24 cellular contexts compared by ENCODE assay signal in genomic region chr3:43169987-43170386, GRCh38.
"Had no signal": no experiment of that assay in that cellular context is flagged by ENCODE, and none has a peak within 500 bp of the region (broad histone marks: within the 10 kb centered on the region; RNA-seq: fewer than 3 reads in every experiment).

No MANE protein-coding gene starts in this region.

- H3K36me3 ChIP-seq: brain microvascular endothelial cell had no signal

- DNase-seq: activated CD4-positive, alpha-beta memory T cell treated with anti-CD3 and anti-CD28 coated beads for 36 hours; activated CD4-positive, alpha-beta T cell treated with anti-CD3 and anti-CD28 coated beads for 36 hours; activated CD4-positive, alpha-beta T cell treated with anti-CD3 and anti-CD28 coated beads, Interleukin-2, amount 10 ng/mL, durations not matched to agents 24 days and 14 days; activated CD4-positive, CD25-positive, alpha-beta regulatory T cell; activated CD4-positive, CD25-positive, alpha-beta regulatory T cell treated with anti-CD3 and anti-CD28 coated beads, Interleukin-2, amount 50 U/mL, for 72 hours; activated CD8-positive, alpha-beta T cell treated with anti-CD3 and anti-CD28 coated beads, Interleukin-2, amount 10 ng/mL, durations not matched to agents 7 days and 5 days; activated effector memory CD4-positive, alpha-beta T cell treated with Interleukin-2 at 50 U/mL for 16 hours; activated gamma-delta T cell treated with Interleukin-2 at 50 U/mL for 16 hours; activated naive CD4-positive, alpha-beta T cell treated with anti-CD3 and anti-CD28 coated beads, Interleukin-2, amount 50 U/mL, for 16 hours; activated naive CD4-positive, alpha-beta T cell treated with Interleukin-2 at 50 U/mL for 16 hours; activated T-cell treated with anti-CD3 and anti-CD28 coated beads, Interleukin-2, amount 50 U/mL, for 4 hours; amniotic stem cell; brain microvascular endothelial cell; cortex of kidney; dermis blood vessel endothelial cell; effector CD8-positive, alpha-beta T cell; foreskin fibroblast; T-helper 2 cell had no signal

- ATAC-seq: activated CD4-positive, alpha-beta T cell treated with anti-CD3 and anti-CD28 coated beads for 36 hours; activated CD8-positive, alpha-beta T cell treated with anti-CD3 and anti-CD28 coated beads, Interleukin-2, amount 10 ng/mL, durations not matched to agents 7 days and 5 days; activated T-cell treated with anti-CD3 and anti-CD28 coated beads, Interleukin-2, amount 50 U/mL, for 4 hours; activated T-helper 17 cell treated with anti-CD3 and anti-CD28 coated beads, Interleukin-2, amount 50 U/mL, for 72 hours; esophagus mucosa had no signal

- H3K27me3 ChIP-seq: brain microvascular endothelial cell had no signal

- FAIRE-seq: astrocyte, bronchial epithelial cell, colon, frontal cortex had no signal

- H3K27ac ChIP-seq: brain microvascular endothelial cell had no signal
